Comparison of ENCODE assay signal across 29 cellular contexts in genomic region chr15:42089942-42090341, GRCh38. TPM values are rescaled to one million over a fixed set of nuclear protein-coding genes. Genes with fewer than 3 reads are reported as not detected.
"Had no signal": no experiment of that assay in that cellular context is flagged by ENCODE, and none has a peak within 500 bp of the region (broad histone marks: within the 10 kb centered on the region; RNA-seq: fewer than 3 reads in every experiment).

No MANE protein-coding gene starts in this region.

- H3K9ac ChIP-seq: neural progenitor cell, parathyroid adenoma had no signal

- H3K27ac ChIP-seq: neural progenitor cell, ovary, parathyroid adenoma, psoas muscle, skin epidermis, spleen, thoracic aorta, thyroid gland, tibial nerve, upper lobe of right lung, uterus had no signal

- H3K9me3 ChIP-seq: ovary, psoas muscle, spleen, stomach, thoracic aorta, thyroid gland, tibial nerve, upper lobe of right lung, uterus had no signal

- H3K27me3 ChIP-seq: neural progenitor cell, ovary, thyroid gland, upper lobe of right lung, uterus had no signal

- H3K36me3 ChIP-seq: neural progenitor cell, ovary, spleen, stomach, thoracic aorta, thyroid gland, tibial nerve, upper lobe of right lung, uterus had no signal

- H3K4me2 ChIP-seq: neural progenitor cell, smooth muscle cell had no signal

- DNase-seq: naive thymus-derived CD4-positive, alpha-beta T cell; natural killer cell; occipital lobe; ovary; psoas muscle; right cardiac atrium; spleen; stimulated activated CD4-positive, alpha-beta T cell treated with anti-CD3 and anti-CD28 coated beads, Interleukin-12 subunit alpha, Interleukin-12 subunit beta, amount 100 ng/mL, for 4 hours; stimulated activated CD4-positive, alpha-beta T cell treated with anti-CD3 and anti-CD28 coated beads, Interleukin-1b, Interleukin-23, amount 100 ng/mL, for 48 hours; stimulated activated CD4-positive, alpha-beta T cell treated with anti-CD3 and anti-CD28 coated beads, Interleukin-4, amount 100 ng/mL, for 1 hour; stimulated activated CD4-positive, alpha-beta T cell treated with anti-CD3 and anti-CD28 coated beads, Interleukin-4, amount 100 ng/mL, for 4 hours; stimulated activated naive B cell treated with anti-CD40 and anti-IgM and Interleukin-4, amounts not matched to agents 10 μg/mL and 1 μg/mL and 100 μg/mL, for 72 hours; stimulated activated naive CD4-positive, alpha-beta T cell treated with Interleukin-2 at 50 U/mL for 16 hours; thyroid gland; upper lobe of right lung; uterus had no signal

- H3K4me1 ChIP-seq: parathyroid adenoma, uterus had no signal

- H3K4me3 ChIP-seq: neural progenitor cell, ovary, psoas muscle, skin epidermis, smooth muscle cell, spleen, stomach, thoracic aorta, thyroid gland, tibial nerve, upper lobe of right lung, uterus had no signal

RNA-seq across cellular contexts. Expression of gene PLA2G4D, which starts 4.4 kb away (rescaled TPM):
- total RNA-seq: naive thymus-derived CD4-positive, alpha-beta T cell; natural killer cell; occipital lobe; osteoblast; progenitor cell of endocrine pancreas; psoas muscle; renal cortical epithelial cell; right cardiac atrium; sciatic nerve; spleen; temporal lobe; thoracic aorta; thyroid gland; tibial nerve; upper lobe of right lung; urinary bladder had no signal
